In the genomic region with DNA sequence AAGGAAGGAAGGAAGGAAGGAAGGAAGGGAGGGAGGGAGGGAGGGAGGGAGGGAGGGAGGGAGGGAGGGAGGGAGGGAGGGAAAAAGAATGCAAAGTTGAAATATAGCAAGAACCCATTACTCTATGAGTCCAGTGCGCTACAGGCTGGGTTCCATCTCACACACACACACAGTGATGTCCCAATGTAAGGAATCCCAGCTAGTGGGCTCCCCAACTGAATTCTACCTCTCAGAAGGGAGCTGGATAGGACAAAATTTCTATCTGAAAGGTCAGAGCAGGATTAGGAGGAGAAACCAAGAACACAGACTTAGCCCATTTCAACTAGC, we compare ENCODE assay signal across 30 cellular contexts.
"Had no signal": no experiment of that assay in that cellular context is flagged by ENCODE, and none has a peak within 500 bp of the region (broad histone marks: within the 10 kb centered on the region; RNA-seq: fewer than 3 reads in every experiment).

No MANE protein-coding gene starts in this region.

- H3K4me1 Mint-ChIP-seq: activated CD4-positive, alpha-beta T cell treated with anti-CD3 and anti-CD28 coated beads for 36 hours; activated CD4-positive, alpha-beta T cell treated with anti-CD3 and anti-CD28 coated beads, Interleukin-2, amount 10 ng/mL, durations not matched to agents 24 days and 14 days; activated naive CD4-positive, alpha-beta T cell treated with anti-CD3 and anti-CD28 coated beads, Interleukin-2, amount 10 ng/mL, durations not matched to agents 7 days and 5 days; central memory CD8-positive, alpha-beta T cell; T-helper 17 cell had no signal

- H3K4me3 Mint-ChIP-seq: activated CD4-positive, alpha-beta memory T cell treated with anti-CD3 and anti-CD28 coated beads for 36 hours; activated CD4-positive, alpha-beta T cell treated with anti-CD3 and anti-CD28 coated beads for 36 hours; activated CD4-positive, alpha-beta T cell treated with anti-CD3 and anti-CD28 coated beads, Interleukin-2, amount 10 ng/mL, durations not matched to agents 24 days and 14 days; activated naive CD4-positive, alpha-beta T cell treated with anti-CD3 and anti-CD28 coated beads, Interleukin-2, amount 10 ng/mL, durations not matched to agents 7 days and 5 days; activated naive CD8-positive, alpha-beta T cell; activated T-cell treated with anti-CD3 and anti-CD28 coated beads, Interleukin-2, amount 50 U/mL, for 24 hours; activated T-cell treated with anti-CD3 and anti-CD28 coated beads, Interleukin-2, amount 50 U/mL, for 72 hours; central memory CD8-positive, alpha-beta T cell; dendritic cell treated with granulocyte-macrophage colony-stimulating factor and Interleukin-4, amounts not matched to agents 40 ng/mL and 50 ng/mL, for 4 days; endodermal cell; T-helper 17 cell; T-helper 2 cell treated with Interferon-gamma antibody and Interleukin-4, amounts not matched to agents 5 μg/mL and 100 μg/mL, for 36 hours had no signal

- H3K9me3 Mint-ChIP-seq: activated CD4-positive, alpha-beta memory T cell treated with anti-CD3 and anti-CD28 coated beads for 36 hours; activated CD4-positive, alpha-beta T cell treated with anti-CD3 and anti-CD28 coated beads, Interleukin-2, amount 10 ng/mL, durations not matched to agents 24 days and 14 days; activated naive CD4-positive, alpha-beta T cell treated with anti-CD3 and anti-CD28 coated beads, Interleukin-2, amount 10 ng/mL, durations not matched to agents 7 days and 5 days; activated T-cell treated with anti-CD3 and anti-CD28 coated beads, Interleukin-2, amount 50 U/mL, for 24 hours; activated T-cell treated with anti-CD3 and anti-CD28 coated beads, Interleukin-2, amount 50 U/mL, for 72 hours; central memory CD8-positive, alpha-beta T cell; dendritic cell treated with granulocyte-macrophage colony-stimulating factor and Interleukin-4, amounts not matched to agents 40 ng/mL and 50 ng/mL, for 4 days; endodermal cell; T-helper 2 cell treated with Interferon-gamma antibody and Interleukin-4, amounts not matched to agents 5 μg/mL and 100 μg/mL, for 36 hours had no signal

- H3K27me3 Mint-ChIP-seq: activated CD4-positive, alpha-beta memory T cell treated with anti-CD3 and anti-CD28 coated beads for 36 hours; activated CD4-positive, alpha-beta T cell treated with anti-CD3 and anti-CD28 coated beads for 36 hours; activated CD4-positive, alpha-beta T cell treated with anti-CD3 and anti-CD28 coated beads, Interleukin-2, amount 10 ng/mL, durations not matched to agents 24 days and 14 days; activated naive CD4-positive, alpha-beta T cell treated with anti-CD3 and anti-CD28 coated beads, Interleukin-2, amount 10 ng/mL, durations not matched to agents 7 days and 5 days; activated naive CD8-positive, alpha-beta T cell; activated T-cell treated with anti-CD3 and anti-CD28 coated beads, Interleukin-2, amount 50 U/mL, for 24 hours; central memory CD8-positive, alpha-beta T cell; dendritic cell treated with granulocyte-macrophage colony-stimulating factor and Interleukin-4, amounts not matched to agents 40 ng/mL and 50 ng/mL, for 4 days; T-helper 17 cell had no signal

- DNase-seq: activated CD4-positive, alpha-beta memory T cell treated with anti-CD3 and anti-CD28 coated beads for 36 hours; activated CD4-positive, alpha-beta T cell treated with anti-CD3 and anti-CD28 coated beads for 36 hours; activated CD4-positive, alpha-beta T cell treated with anti-CD3 and anti-CD28 coated beads, Interleukin-2, amount 10 ng/mL, durations not matched to agents 24 days and 14 days; activated CD4-positive, CD25-positive, alpha-beta regulatory T cell; activated CD4-positive, CD25-positive, alpha-beta regulatory T cell treated with anti-CD3 and anti-CD28 coated beads, Interleukin-2, amount 50 U/mL, for 72 hours; activated CD8-positive, alpha-beta memory T cell treated with anti-CD3 and anti-CD28 coated beads, Interleukin-2, amount 50 U/mL, for 48 hours; activated gamma-delta T cell; activated naive CD4-positive, alpha-beta T cell; activated naive CD4-positive, alpha-beta T cell treated with anti-CD3 and anti-CD28 coated beads, Interleukin-2, amount 10 ng/mL, durations not matched to agents 7 days and 5 days; activated T-cell treated with anti-CD3 and anti-CD28 coated beads for 4 hours; activated T-cell treated with anti-CD3 and anti-CD28 coated beads, Interleukin-2, amount 50 U/mL, for 24 hours; activated T-cell treated with anti-CD3 and anti-CD28 coated beads, Interleukin-2, amount 50 U/mL, for 72 hours; amniotic stem cell; anterior cingulate cortex; brain microvascular endothelial cell; dorsolateral prefrontal cortex; effector memory CD4-positive, alpha-beta T cell; endodermal cell; foreskin fibroblast; T-helper 1 cell; T-helper 17 cell had no signal

- H3K27ac ChIP-seq: brain microvascular endothelial cell, coronary artery, dorsolateral prefrontal cortex had no signal

- H3K27ac Mint-ChIP-seq: activated CD4-positive, alpha-beta memory T cell treated with anti-CD3 and anti-CD28 coated beads for 36 hours; activated CD4-positive, alpha-beta T cell treated with anti-CD3 and anti-CD28 coated beads for 36 hours; activated CD4-positive, alpha-beta T cell treated with anti-CD3 and anti-CD28 coated beads, Interleukin-2, amount 10 ng/mL, durations not matched to agents 24 days and 14 days; activated naive CD4-positive, alpha-beta T cell treated with anti-CD3 and anti-CD28 coated beads, Interleukin-2, amount 10 ng/mL, durations not matched to agents 7 days and 5 days; activated naive CD8-positive, alpha-beta T cell; activated T-cell treated with anti-CD3 and anti-CD28 coated beads, Interleukin-2, amount 50 U/mL, for 24 hours; activated T-cell treated with anti-CD3 and anti-CD28 coated beads, Interleukin-2, amount 50 U/mL, for 72 hours; dendritic cell treated with granulocyte-macrophage colony-stimulating factor and Interleukin-4, amounts not matched to agents 40 ng/mL and 50 ng/mL, for 4 days; endodermal cell; T-helper 17 cell; T-helper 2 cell treated with Interferon-gamma antibody and Interleukin-4, amounts not matched to agents 5 μg/mL and 100 μg/mL, for 36 hours had no signal

- H3K4me3 ChIP-seq: coronary artery, dorsolateral prefrontal cortex had no signal

- H3K27me3 ChIP-seq: brain microvascular endothelial cell, dorsolateral prefrontal cortex had no signal

- FAIRE-seq: astrocyte, bronchial epithelial cell, frontal cortex had no signal

- ATAC-seq: activated CD4-positive, alpha-beta T cell treated with anti-CD3 and anti-CD28 coated beads for 36 hours; activated T-cell treated with anti-CD3 and anti-CD28 coated beads, Interleukin-2, amount 50 U/mL, for 72 hours; esophagus mucosa; T-helper 17 cell had no signal

- H3K36me3 ChIP-seq: brain microvascular endothelial cell had no signal

- H3K36me3 Mint-ChIP-seq: activated CD4-positive, alpha-beta memory T cell treated with anti-CD3 and anti-CD28 coated beads for 36 hours; activated naive CD4-positive, alpha-beta T cell treated with anti-CD3 and anti-CD28 coated beads, Interleukin-2, amount 10 ng/mL, durations not matched to agents 7 days and 5 days; activated naive CD8-positive, alpha-beta T cell had no signal
